9 cellular contexts compared by ENCODE assay signal in the genomic region with DNA sequence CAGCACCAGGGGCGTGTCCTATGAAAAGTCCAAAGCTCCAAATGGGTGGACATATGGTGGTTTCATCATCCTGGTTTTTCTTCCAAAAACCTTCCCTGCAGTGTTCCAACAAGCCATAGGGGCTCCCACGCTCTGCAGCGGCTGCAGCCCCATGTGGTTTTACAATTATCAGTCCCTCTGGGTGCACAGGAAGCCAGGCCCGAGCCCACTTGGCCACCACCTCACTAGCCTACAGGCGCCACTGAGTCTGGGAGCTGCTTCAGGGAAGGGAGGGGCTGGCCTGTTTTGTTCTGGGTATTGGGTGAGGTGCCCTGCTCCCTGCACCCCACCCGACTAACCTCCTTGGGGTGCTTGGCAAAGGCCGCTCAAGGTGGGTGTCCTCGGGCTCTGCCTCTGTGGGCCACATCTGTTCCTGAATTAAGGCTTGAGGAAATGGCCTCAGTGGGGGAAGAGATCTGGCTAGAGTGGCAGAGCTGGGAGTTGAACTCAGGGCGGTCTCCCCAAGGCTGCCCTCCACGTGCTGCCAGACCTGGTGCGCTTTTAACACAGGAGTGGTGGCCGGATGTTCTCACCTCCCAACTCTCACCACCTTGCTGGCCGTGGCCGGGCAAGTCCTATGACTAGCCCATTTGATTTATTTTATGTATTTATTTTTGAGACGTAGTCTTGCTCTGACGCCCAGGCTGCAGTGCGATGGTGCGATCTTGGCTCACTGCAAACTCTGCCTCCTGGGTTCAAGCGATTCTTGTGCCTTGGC. TPM values are rescaled to one million over a fixed set of nuclear protein-coding genes. Genes with fewer than 3 reads are reported as not detected.
DNase-seq lines count a peak whose midpoint lies in the region; ATAC-seq and TF ChIP-seq lines count a peak whose summit lies in the region.
"Had no signal": no experiment of that assay in that cellular context is flagged by ENCODE, and none has a peak within 500 bp of the region (broad histone marks: within the 10 kb centered on the region; RNA-seq: fewer than 3 reads in every experiment).

No MANE protein-coding gene starts in this region.

- POLR2A ChIA-PET in RWPE1 (lab: Yijun Ruan, JAX; ENCODE audit: low non-redundant PET): no interaction called here

- peaks cover 24% of the 10 kb centered on the region for H3K36me3 Mint-ChIP-seq in T-helper 2 cell treated with Interferon-gamma antibody and Interleukin-4, amounts not matched to agents 5 μg/mL and 100 μg/mL, for 36 hours (ENCODE audit: low read depth)

- dilution Hi-C loops in mammary epithelial cell (cut with HindIII; ENCODE audit: low sequenced_read_pairs): loop anchor here (5.0 kb wide), 4 partner anchors 43 to 168 kb away; no protein-coding TSS in a partner anchor

- no peak overlapping the region for H2AFZ ChIP-seq in mammary epithelial cell (ENCODE audit: low read depth, low read length)

- H3K27ac Mint-ChIP-seq in T-helper 2 cell treated with Interferon-gamma antibody and Interleukin-4, amounts not matched to agents 5 μg/mL and 100 μg/mL, for 36 hours: peak overlapping the region; percentile 49

- H3K4me3 Mint-ChIP-seq in T-helper 2 cell treated with Interferon-gamma antibody and Interleukin-4, amounts not matched to agents 5 μg/mL and 100 μg/mL, for 36 hours: no peak overlapping the region

- intact Hi-C loops in heart left ventricle (cut with DNase I): loop anchor here (2.0 to 10.0 kb wide), 8 partner anchors 19 to 268 kb away; partner anchors contain the start of genes ARL2 (in 5 of the 10), ZNHIT2 (in 4 of the 10), BATF2 (in 3 of the 10) and TM7SF2 (in 3 of the 10)
- intact Hi-C loops in stomach (cut with DNase I; ENCODE audit: low total_unique reads): no loop called here
- intact Hi-C loops in mammary epithelial cell (cut with micrococcal nuclease): loop anchor here (5.0 to 10.0 kb wide), 3 partner anchors 178 to 465 kb away; partner anchors contain the start of genes CDC42EP2 and SNX15

- no peak overlapping the region for H3K9ac ChIP-seq in mammary epithelial cell (ENCODE audit: insufficient read depth, low read length)

- ATAC-seq in heart left ventricle (peak; percentile 47 to 66 (median 48)), GM21447 (IDR thresholded peaks at IDR 0.05; ENCODE audit: unreplicated experiment) (no peak)

- H3K79me2 ChIP-seq in mammary epithelial cell (ENCODE audit: insufficient read depth, low read length): peaks cover 24% of the 10 kb centered on the region

- BruUV-seq in mammary epithelial cell (replicated peaks; lab: Mats Ljungman, UMichigan): no TSS peak

- in situ Hi-C loops in mammary epithelial cell (cut with MboI; ENCODE audit: low sequenced_read_pairs in 2 of 2): loop anchor here (5.0 kb wide), 1 partner anchor 43 kb away; no protein-coding TSS in a partner anchor

- TF ChIP-seq CTCF in RWPE1 (conservative IDR thresholded peaks at IDR 0.05; ENCODE audit: low read depth) (no peak), heart left ventricle (IDR thresholded peaks at IDR 0.05) (peak in 10 of 12 donors; percentile 15 to 46 (median 22)), stomach (IDR thresholded peaks at IDR 0.05) (no peak), mammary epithelial cell (conservative IDR thresholded peaks at IDR 0.05 in 1 of 2, IDR thresholded peaks at IDR 0.05 in 1 of 2; ENCODE audit: extremely low read depth in 1 of 2, insufficient read depth in 1 of 2, low read depth in 1 of 2, low read length in 2 of 2) (no peak)

- no peak for DNase-seq in T-helper 2 cell treated with Interferon-gamma antibody and Interleukin-4, amounts not matched to agents 5 μg/mL and 100 μg/mL, for 36 hours (ENCODE audit: low spot score)
- DNase-seq in T-helper 2 cell (no peak), RWPE1 (ENCODE audit: low spot score) (no peak), heart left ventricle (peak in 4 of 5 donors; percentile 73 to 83 (median 79)), stomach (no peak), mammary epithelial cell (no peak), occipital lobe (lab: John Stamatoyannopoulos, UW) (no peak)
- DNase-seq: NCI-H510A had no signal

- CTCF ChIA-PET in RWPE1 (lab: Yijun Ruan, JAX) (interaction anchor here (0.6 to 5.5 kb wide), 3 partner anchors 38 to 60 kb away, joined by 4 to 62 read pairs (median 39); no protein-coding TSS in a partner anchor), mammary epithelial cell (lab: Charles Lee; ENCODE audit: low non-redundant PET) (interaction anchor here (0.6 to 1.1 kb wide), 2 partner anchors 27 to 37 kb away, joined by 3 read pairs; no protein-coding TSS in a partner anchor)

- no peaks in the 10 kb centered on the region for H4K20me1 ChIP-seq in mammary epithelial cell (ENCODE audit: insufficient read depth, low read length)

- H3K4me2 ChIP-seq in mammary epithelial cell (ENCODE audit: insufficient read depth, low read depth, low read length): no peak overlapping the region

- peaks cover 14 to 81% (median 71%) of the 10 kb centered on the region in 12 donors for H3K4me1 ChIP-seq in heart left ventricle
- H3K4me1 ChIP-seq in stomach: peaks cover 64 to 88% (median 84%) of the 10 kb centered on the region in 4 donors
- peaks cover 48% of the 10 kb centered on the region for H3K4me1 ChIP-seq in mammary epithelial cell (ENCODE audit: insufficient read depth, low read length)

- H3K27me3 ChIP-seq in heart left ventricle (no peaks in the 10 kb centered on the region), stomach (no peaks in the 10 kb centered on the region), mammary epithelial cell (ENCODE audit: insufficient read depth, low read length) (no peaks in the 10 kb centered on the region)

- H3K27me3 Mint-ChIP-seq in T-helper 2 cell treated with Interferon-gamma antibody and Interleukin-4, amounts not matched to agents 5 μg/mL and 100 μg/mL, for 36 hours (ENCODE audit: low read depth): no peaks in the 10 kb centered on the region

- peak overlapping the region; percentile 99 for H3K27ac ChIP-seq in RWPE1
- H3K27ac ChIP-seq in heart left ventricle: peak overlapping the region; percentile 52 to 92 (median 82)
- peak overlapping the region; percentile 20 to 94 (median 92) for H3K27ac ChIP-seq in stomach
- no peak overlapping the region for H3K27ac ChIP-seq in mammary epithelial cell (ENCODE audit: insufficient read depth, low read depth, low read length)

- no peak for TF ChIP-seq POLR2A in heart left ventricle (IDR thresholded peaks at IDR 0.05)
- no peak for TF ChIP-seq POLR2A in stomach (IDR thresholded peaks at IDR 0.05)

- TF ChIP-seq EP300 in stomach (IDR thresholded peaks at IDR 0.05): no peak

- WGBS in heart left ventricle, 4 donors: 58 to 65% (median 63%) methylated on average over 16 to 19 of the region's 19 CpGs
- 73 to 78% (median 75%) methylated on average over 18 to 19 of the region's 19 CpGs for WGBS in stomach, 5 donors
- 82% methylated on average over 16 of the region's 19 CpGs for WGBS in mammary epithelial cell (ENCODE audit: low coverage, missing lambda C conversion rate)

- H3K4me1 Mint-ChIP-seq in T-helper 2 cell treated with Interferon-gamma antibody and Interleukin-4, amounts not matched to agents 5 μg/mL and 100 μg/mL, for 36 hours (ENCODE audit: low read depth): peaks cover 45% of the 10 kb centered on the region

- H3K36me3 ChIP-seq in heart left ventricle (peaks cover 0 to 31% (median 17%) of the 10 kb centered on the region in 9 donors), stomach (peaks cover 20 to 25% (median 23%) of the 10 kb centered on the region in 4 donors), mammary epithelial cell (ENCODE audit: insufficient read depth, low read length) (peaks cover 8% of the 10 kb centered on the region)

- no peaks in the 10 kb centered on the region for H3K9me3 Mint-ChIP-seq in T-helper 2 cell treated with Interferon-gamma antibody and Interleukin-4, amounts not matched to agents 5 μg/mL and 100 μg/mL, for 36 hours

- H3K4me3 ChIP-seq in heart left ventricle (no peak overlapping the region), stomach (no peak overlapping the region), mammary epithelial cell (replicated peaks in 1 of 3; ENCODE audit: insufficient read depth in 1 of 3, low read depth in 2 of 3, low read length in 3 of 3) (no peak overlapping the region)

- H3K9me3 ChIP-seq in heart left ventricle (no peaks in the 10 kb centered on the region), stomach (no peaks in the 10 kb centered on the region), mammary epithelial cell (replicated peaks; ENCODE audit: insufficient read depth, low read length) (no peaks in the 10 kb centered on the region)

RNA-seq across cellular contexts. Expression of gene CDC42BPG, which starts 5.3 kb away (rescaled TPM):
- under 1 TPM in 8 of 9 donors, not detected in 1; 0.12 to 0.50 (median 0.26) TPM for total RNA-seq in heart left ventricle
- polyA plus RNA-seq in heart left ventricle: under 1 TPM; 0.12 to 0.15 TPM
- total RNA-seq in stomach: 10 to 100 TPM; 10.3 to 66.5 (median 53.3) TPM
- polyA plus RNA-seq in stomach: 10 to 100 TPM in 2 of 3 donors, 1 to 10 TPM in 1; 8.9 to 20.0 (median 10.9) TPM
- total RNA-seq in mammary epithelial cell: 10 to 100 TPM; 10.5 to 18.7 TPM
- 3.7 TPM for polyA plus RNA-seq in mammary epithelial cell
- 8.1 TPM for polyA minus RNA-seq in mammary epithelial cell
- total RNA-seq in occipital lobe: 0.16 TPM

RNA-seq across cellular contexts. Expression of gene EHD1, which starts 28.6 kb away (rescaled TPM):
- total RNA-seq in heart left ventricle (100 to 1,000 TPM in 1 of 9 donors, 10 to 100 TPM in 8; 38.2 to 102 (median 58.2) TPM), stomach (100 to 1,000 TPM in 2 of 5 donors, 10 to 100 TPM in 3; 23.3 to 160 (median 56.2) TPM), mammary epithelial cell (100 to 1,000 TPM in 1 of 2 donors, 10 to 100 TPM in 1; 71.2 to 172 TPM), occipital lobe (22.9 TPM)
- polyA plus RNA-seq in heart left ventricle (10 to 100 TPM; 27.9 to 50.4 TPM), stomach (10 to 100 TPM; 17.9 to 24.6 (median 19.4) TPM), mammary epithelial cell (219 TPM)
- polyA minus RNA-seq in mammary epithelial cell: 255 TPM

RNA-seq across cellular contexts. Expression of gene MEN1, which starts 39.4 kb away (rescaled TPM):
- total RNA-seq in heart left ventricle (10 to 100 TPM in 4 of 9 donors, 1 to 10 TPM in 5; 6.6 to 15.0 (median 9.0) TPM), stomach (10 to 100 TPM in 4 of 5 donors, 1 to 10 TPM in 1; 9.4 to 62.5 (median 16.9) TPM), mammary epithelial cell (10 to 100 TPM; 20.7 to 35.7 TPM), occipital lobe (17.2 TPM)
- polyA plus RNA-seq in heart left ventricle (10 to 100 TPM in 1 of 2 donors, 1 to 10 TPM in 1; 7.2 to 15.2 TPM), stomach (10 to 100 TPM; 12.9 to 16.4 (median 13.6) TPM), mammary epithelial cell (24.7 TPM)
- 23.4 TPM for polyA minus RNA-seq in mammary epithelial cell

RNA-seq across cellular contexts. Expression of gene MAP4K2, which starts 46.8 kb away (rescaled TPM):
- total RNA-seq in heart left ventricle (10 to 100 TPM in 3 of 9 donors, 1 to 10 TPM in 6; 7.0 to 27.5 (median 8.6) TPM), stomach (10 to 100 TPM in 2 of 5 donors, 1 to 10 TPM in 3; 2.3 to 66.9 (median 9.0) TPM), mammary epithelial cell (10 to 100 TPM; 15.4 to 15.5 TPM), occipital lobe (9.8 TPM)
- polyA plus RNA-seq in heart left ventricle (1 to 10 TPM; 7.8 to 9.5 TPM), stomach (10 to 100 TPM; 13.0 to 20.9 (median 13.8) TPM), mammary epithelial cell (7.9 TPM)
- polyA minus RNA-seq in mammary epithelial cell: 41.4 TPM

Comparison
In these comparisons a context has a peak if more than half of its experiments do, and no peak if none do; other contexts are left out.
1. DNase-seq: peak in heart left ventricle (4 of 5); none in T-helper 2 cell treated with Interferon-gamma antibody and Interleukin-4, amounts not matched to agents 5 μg/mL and 100 μg/mL, for 36 hours (single experiment), T-helper 2 cell (0 of 5), RWPE1 (single experiment), stomach (single experiment), mammary epithelial cell (single experiment) and occipital lobe (single experiment).
2. CTCF ChIP-seq: peak in heart left ventricle (10 of 12); none in RWPE1 (single experiment), stomach (0 of 7) and mammary epithelial cell (0 of 2).